In the genomic region with DNA sequence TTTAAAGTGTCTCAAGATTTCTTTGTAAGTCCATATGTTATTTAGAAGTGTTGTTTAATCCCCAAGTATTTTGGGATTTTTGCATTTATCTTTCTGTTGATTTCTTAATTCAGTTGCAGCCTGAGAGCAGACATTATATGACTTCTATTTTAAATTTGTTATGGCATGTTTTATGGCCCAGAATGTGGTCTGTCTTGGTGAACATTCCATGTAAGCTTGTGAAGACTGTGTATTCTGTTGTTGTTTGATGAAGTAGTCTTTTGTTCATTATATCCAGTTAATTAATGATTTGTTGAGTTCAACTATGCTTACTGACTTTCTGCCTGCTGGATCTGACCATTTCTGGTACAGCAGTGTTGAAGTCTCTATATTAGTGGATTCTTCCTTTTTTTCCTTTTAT, we compare ENCODE assay signal across 22 cellular contexts.
"Had no signal": no experiment of that assay in that cellular context is flagged by ENCODE, and none has a peak within 500 bp of the region (broad histone marks: within the 10 kb centered on the region; RNA-seq: fewer than 3 reads in every experiment).

No MANE protein-coding gene starts in this region.

- ATAC-seq: body of pancreas; foreskin keratinocyte; heart right ventricle; natural killer cell treated with Interleukin-12 subunit alpha and Interleukin-12 subunit beta and Interleukin-15 and Interleukin-18, amount 100 ng/mL, for 72 hours; right lobe of liver had no signal

- H3K27me3 Mint-ChIP-seq: activated naive CD4-positive, alpha-beta T cell treated with anti-CD3 and anti-CD28 coated beads, Interleukin-2, amount 10 ng/mL, durations not matched to agents 7 days and 5 days; natural killer cell treated with Interleukin-12 subunit alpha and Interleukin-12 subunit beta and Interleukin-15 and Interleukin-18, amount 100 ng/mL, for 72 hours had no signal

- H3K27ac Mint-ChIP-seq: activated naive CD4-positive, alpha-beta T cell treated with anti-CD3 and anti-CD28 coated beads, Interleukin-2, amount 10 ng/mL, durations not matched to agents 7 days and 5 days; natural killer cell treated with Interleukin-12 subunit alpha and Interleukin-12 subunit beta and Interleukin-15 and Interleukin-18, amount 100 ng/mL, for 72 hours had no signal

- H3K4me3 Mint-ChIP-seq: activated naive CD4-positive, alpha-beta T cell treated with anti-CD3 and anti-CD28 coated beads, Interleukin-2, amount 10 ng/mL, durations not matched to agents 7 days and 5 days; natural killer cell treated with Interleukin-12 subunit alpha and Interleukin-12 subunit beta and Interleukin-15 and Interleukin-18, amount 100 ng/mL, for 72 hours had no signal

- H3K9me3 Mint-ChIP-seq: natural killer cell treated with Interleukin-12 subunit alpha and Interleukin-12 subunit beta and Interleukin-15 and Interleukin-18, amount 100 ng/mL, for 72 hours had no signal

- H3K4me3 ChIP-seq: adrenal gland, body of pancreas, cardiac muscle cell, colonic mucosa, heart right ventricle, right lobe of liver, testis, transverse colon had no signal

- DNase-seq: activated CD4-positive, alpha-beta T cell treated with anti-CD3 and anti-CD28 coated beads for 4 hours; activated CD4-positive, alpha-beta T cell treated with anti-CD3 and anti-CD28 coated beads, Interleukin-2, amount 50 U/mL, for 4 hours; activated CD8-positive, alpha-beta memory T cell treated with anti-CD3 and anti-CD28 coated beads for 24 hours; activated gamma-delta T cell; activated naive CD4-positive, alpha-beta T cell treated with anti-CD3 and anti-CD28 coated beads, Interleukin-2, amount 10 ng/mL, durations not matched to agents 7 days and 5 days; adrenal gland; aorta; body of pancreas; cerebellar nuclear complex; colonic mucosa; effector memory CD4-positive, alpha-beta T cell; foreskin keratinocyte; heart right ventricle; mesendoderm; right lobe of liver; stimulated activated CD4-positive, alpha-beta T cell treated with anti-CD3 and anti-CD28 coated beads, Interleukin-2, amount 100 ng/mL, for 48 hours; stimulated activated naive CD4-positive, alpha-beta T cell treated with Interleukin-2 at 50 U/mL for 16 hours; T-helper 1 cell; testis; transverse colon had no signal
